19 cellular contexts compared by ENCODE assay signal in genomic region chr13:111963031-111963430, GRCh38.
"Had no signal": no experiment of that assay in that cellular context is flagged by ENCODE, and none has a peak within 500 bp of the region (broad histone marks: within the 10 kb centered on the region; RNA-seq: fewer than 3 reads in every experiment).

No MANE protein-coding gene starts in this region.

- DNase-seq: MM.1S, NCI-H1092 treated with DMSO at 0.1 percent for 48 hours, NCI-H1436 treated with DMSO at 0.1 percent for 48 hours, NCI-H1694, NCI-H187 treated with DMSO at 0.1 percent for 48 hours, NCI-H2029 treated with DMSO at 0.1 percent for 48 hours, NCI-H2171 treated with DMSO at 0.1 percent for 48 hours, NCI-H345, NCI-H524, NCI-H69, NCI-H774, SHP77, SK-N-SH, SW 1271 had no signal

- H3K4me2 ChIP-seq: KMS-11, SK-N-SH had no signal

- H3K9ac ChIP-seq: KMS-11, SK-N-SH had no signal

- ATAC-seq: K562, Panc1 had no signal

- H3K9me3 ChIP-seq: SK-N-SH had no signal

- H3K27ac ChIP-seq: HL-60, KMS-11, RWPE1 had no signal

- H3K9me2 ChIP-seq: SK-N-SH had no signal

- H3K4me3 ChIP-seq: K562 had no signal
